In genomic region chr7:95687759-95688343, GRCh38 we compare ENCODE assay signal across 8 cellular contexts.
DNase-seq lines count a peak whose midpoint lies in the region; ATAC-seq and TF ChIP-seq lines count a peak whose summit lies in the region.

No MANE protein-coding gene starts in this region.

- H3K9me3 Mint-ChIP-seq in progenitor cell of endocrine pancreas (ENCODE audit: low read depth) = no peaks in the 10 kb centered on the region

- H2AFZ ChIP-seq in DND-41 (ENCODE audit: low read depth, low read length) (no peak overlapping the region), fibroblast of lung (ENCODE audit: low read length) (no peak overlapping the region)

- H3K4me3 ChIP-seq in DND-41 (ENCODE audit: low read depth in 1 of 2, low read length in 2 of 2) (no peak overlapping the region), Peyer's patch (no peak overlapping the region), fibroblast of lung (replicated peaks in 1 of 4; ENCODE audit: control extremely low read depth in 1 of 4, insufficient read depth in 1 of 4, low read depth in 3 of 4, low read length in 4 of 4) (no peak overlapping the region)

- no peaks in the 10 kb centered on the region for H3K9me3 ChIP-seq in DND-41 (ENCODE audit: insufficient read depth, low read length, severe bottlenecking)
- H3K9me3 ChIP-seq in Peyer's patch = no peaks in the 10 kb centered on the region
- no peaks in the 10 kb centered on the region for H3K9me3 ChIP-seq in fibroblast of lung (ENCODE audit: control insufficient read depth, insufficient read depth, low read depth, low read length)

- H3K4me3 Mint-ChIP-seq in progenitor cell of endocrine pancreas (ENCODE audit: low read depth) = no peak overlapping the region

- H3K27me3 ChIP-seq in DND-41 (ENCODE audit: insufficient read depth, low read length, poor library complexity) = no peaks in the 10 kb centered on the region
- no peaks in the 10 kb centered on the region for H3K27me3 ChIP-seq in Peyer's patch
- H3K27me3 ChIP-seq in fibroblast of lung (ENCODE audit: control insufficient read depth, insufficient read depth, low read length) = no peaks in the 10 kb centered on the region

- DNase-seq in DND-41 (peak; percentile 24), Peyer's patch (no peak), fibroblast of lung (ENCODE audit: low read depth in 2 of 2) (peak; percentile 5 to 63), progenitor cell of endocrine pancreas (ENCODE audit: low spot score, unreplicated experiment) (no peak), KG1 (lab: John Stamatoyannopoulos, UW) (no peak), HK-2 (ENCODE audit: unreplicated experiment) (no peak), NCI-H226 (no peak)

- H3K27ac ChIP-seq in DND-41 (ENCODE audit: low read length) = no peak overlapping the region
- no peak overlapping the region for H3K27ac ChIP-seq in Peyer's patch
- no peak overlapping the region for H3K27ac ChIP-seq in fibroblast of lung (ENCODE audit: insufficient read depth, low read length)

- H4K20me1 ChIP-seq in DND-41 (ENCODE audit: insufficient read depth, low read length) = no peaks in the 10 kb centered on the region
- no peaks in the 10 kb centered on the region for H4K20me1 ChIP-seq in fibroblast of lung (ENCODE audit: control insufficient read depth, extremely low read depth, insufficient read depth, low read length)

- H3K27me3 Mint-ChIP-seq in progenitor cell of endocrine pancreas = no peaks in the 10 kb centered on the region

- H3K36me3 Mint-ChIP-seq in progenitor cell of endocrine pancreas (ENCODE audit: insufficient read depth) = no peaks in the 10 kb centered on the region

- TF ChIP-seq POLR2A in Peyer's patch (IDR thresholded peaks at IDR 0.05) = no peak

- H3K79me2 ChIP-seq in DND-41 (ENCODE audit: insufficient read depth, low read length) (no peaks in the 10 kb centered on the region), fibroblast of lung (ENCODE audit: control insufficient read depth, insufficient read depth, low read length) (no peaks in the 10 kb centered on the region)

- ATAC-seq in DND-41 (ENCODE audit: insufficient read depth, low read depth) = peak; percentile 37; the same call in 1 of the 3 replicates
- peak; percentile 41 for ATAC-seq in HG03378 (IDR thresholded peaks at IDR 0.05; ENCODE audit: unreplicated experiment)

- no peaks in the 10 kb centered on the region for H3K4me1 Mint-ChIP-seq in progenitor cell of endocrine pancreas (ENCODE audit: low read depth)

- TF ChIP-seq CTCF in DND-41 (IDR thresholded peaks at IDR 0.05; ENCODE audit: borderline replicate concordance, extremely low read depth, low read length, poor library complexity, severe bottlenecking) (peak; percentile 60), Peyer's patch (IDR thresholded peaks at IDR 0.05) (peak in 5 of 6 experiments; percentile 12 to 68 (median 56)), fibroblast of lung (conservative IDR thresholded peaks at IDR 0.05 in 1 of 2, IDR thresholded peaks at IDR 0.05 in 1 of 2; ENCODE audit: low read depth in 1 of 2, low read length in 2 of 2) (peak; percentile 43 to 44), progenitor cell of endocrine pancreas (IDR thresholded peaks at IDR 0.05; ENCODE audit: unreplicated experiment) (peak; percentile 65)

- H3K9ac ChIP-seq in DND-41 (ENCODE audit: low read depth, low read length) (no peak overlapping the region), fibroblast of lung (ENCODE audit: insufficient read depth, low read length) (no peak overlapping the region)

- no peak overlapping the region for H3K4me2 ChIP-seq in DND-41 (ENCODE audit: insufficient read depth, low read length)
- H3K4me2 ChIP-seq in fibroblast of lung (ENCODE audit: extremely low read depth, insufficient read depth, low read length) = no peak overlapping the region

- H3K36me3 ChIP-seq in DND-41 (ENCODE audit: insufficient read depth, low read length) (no peaks in the 10 kb centered on the region), Peyer's patch (no peaks in the 10 kb centered on the region), fibroblast of lung (ENCODE audit: control insufficient read depth, insufficient read depth, low read length) (no peaks in the 10 kb centered on the region)

- H3K4me1 ChIP-seq in DND-41 (ENCODE audit: insufficient read depth, low read length) (peaks cover 25% of the 10 kb centered on the region), Peyer's patch (no peaks in the 10 kb centered on the region), fibroblast of lung (ENCODE audit: control insufficient read depth, extremely low read depth, insufficient read depth, low read length) (no peaks in the 10 kb centered on the region)

- no peak overlapping the region for H3K27ac Mint-ChIP-seq in progenitor cell of endocrine pancreas

Comparison
In these comparisons a context has a peak if more than half of its experiments do, and no peak if none do; other contexts are left out.
1. DNase-seq: peak in DND-41 (single experiment) and fibroblast of lung (2 of 2); none in Peyer's patch (0 of 3), progenitor cell of endocrine pancreas (single experiment), KG1 (single experiment), HK-2 (single experiment) and NCI-H226 (single experiment).
2. Peak in every context shown above with its lines, with median percentiles within 50 percentile points of each other: CTCF ChIP-seq.